Comparison of ENCODE assay signal across 20 cellular contexts in the genomic region with DNA sequence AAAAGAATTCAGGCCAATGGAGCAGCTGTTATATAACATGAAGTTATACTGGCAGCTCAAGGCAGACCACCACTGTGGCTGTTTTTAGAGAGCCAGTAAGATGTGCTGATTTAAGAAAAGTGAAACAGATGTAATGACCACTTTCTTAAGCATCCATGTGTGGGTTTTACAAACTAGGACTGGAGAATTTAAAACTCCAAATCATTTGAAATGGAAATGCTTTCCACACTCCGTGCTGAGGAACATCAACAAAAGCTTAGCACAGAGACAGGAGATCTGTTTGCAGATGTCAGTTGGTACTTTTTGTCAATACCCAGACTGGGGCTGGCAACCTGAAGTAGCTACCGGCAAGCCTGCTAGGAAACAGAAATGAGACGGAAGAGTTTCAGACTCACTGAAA.
"Had no signal": no experiment of that assay in that cellular context is flagged by ENCODE, and none has a peak within 500 bp of the region (broad histone marks: within the 10 kb centered on the region; RNA-seq: fewer than 3 reads in every experiment).

No MANE protein-coding gene starts in this region.

- H3K27me3 Mint-ChIP-seq: activated CD4-positive, alpha-beta memory T cell treated with anti-CD3 and anti-CD28 coated beads, Interleukin-2, amount 10 ng/mL, durations not matched to agents 7 days and 5 days; activated naive CD8-positive, alpha-beta T cell treated with anti-CD3 and anti-CD28 coated beads, Interleukin-2, amount 10 ng/mL, durations not matched to agents 7 days and 5 days; naive thymus-derived CD8-positive, alpha-beta T cell; progenitor cell of endocrine pancreas had no signal

- H3K4me1 Mint-ChIP-seq: activated CD4-positive, alpha-beta memory T cell treated with anti-CD3 and anti-CD28 coated beads, Interleukin-2, amount 10 ng/mL, durations not matched to agents 7 days and 5 days; activated CD4-positive, alpha-beta T cell treated with anti-CD3 and anti-CD28 coated beads, Interleukin-2, amount 10 ng/mL, durations not matched to agents 24 days and 14 days; activated naive CD8-positive, alpha-beta T cell treated with anti-CD3 and anti-CD28 coated beads, Interleukin-2, amount 10 ng/mL, durations not matched to agents 7 days and 5 days; memory B cell; naive thymus-derived CD8-positive, alpha-beta T cell had no signal

- H3K27me3 ChIP-seq: heart right ventricle, tibial nerve had no signal

- DNase-seq: activated CD4-positive, alpha-beta memory T cell treated with anti-CD3 and anti-CD28 coated beads, Interleukin-2, amount 10 ng/mL, durations not matched to agents 7 days and 5 days; activated CD4-positive, alpha-beta T cell treated with anti-CD3 and anti-CD28 coated beads, Interleukin-2, amount 10 ng/mL, durations not matched to agents 24 days and 14 days; activated effector memory CD4-positive, alpha-beta T cell treated with Interleukin-2 at 50 U/mL for 16 hours; activated naive CD4-positive, alpha-beta T cell treated with anti-CD3 and anti-CD28 coated beads for 36 hours; activated naive CD8-positive, alpha-beta T cell treated with anti-CD3 and anti-CD28 coated beads, Interleukin-2, amount 10 ng/mL, durations not matched to agents 7 days and 5 days; activated T-cell treated with anti-CD3 and anti-CD28 coated beads, Interleukin-2, amount 50 U/mL, for 72 hours; amygdala; heart right ventricle; left ventricle myocardium superior; mucosa of descending colon; naive thymus-derived CD8-positive, alpha-beta T cell; SK-N-SH; stimulated activated CD4-positive, alpha-beta T cell treated with anti-CD3 and anti-CD28 coated beads, Interleukin-12 subunit alpha, Interleukin-12 subunit beta, amount 100 ng/mL, for 4 hours; stimulated activated CD4-positive, alpha-beta T cell treated with anti-CD3 and anti-CD28 coated beads, Interleukin-4, amount 100 ng/mL, for 4 hours; stimulated activated naive CD8-positive, alpha-beta T cell treated with anti-CD3 and anti-CD28 coated beads, Interleukin-15, Interleukin-2, amounts not matched to agents 100 U/mL and 50 U/mL, for 24 hours; substantia nigra; T-helper 2 cell had no signal

- H3K4me3 Mint-ChIP-seq: activated CD4-positive, alpha-beta memory T cell treated with anti-CD3 and anti-CD28 coated beads, Interleukin-2, amount 10 ng/mL, durations not matched to agents 7 days and 5 days; activated CD4-positive, alpha-beta T cell treated with anti-CD3 and anti-CD28 coated beads, Interleukin-2, amount 10 ng/mL, durations not matched to agents 24 days and 14 days; activated naive CD4-positive, alpha-beta T cell treated with anti-CD3 and anti-CD28 coated beads for 36 hours; activated naive CD8-positive, alpha-beta T cell treated with anti-CD3 and anti-CD28 coated beads, Interleukin-2, amount 10 ng/mL, durations not matched to agents 7 days and 5 days; activated T-cell treated with anti-CD3 and anti-CD28 coated beads, Interleukin-2, amount 50 U/mL, for 72 hours; memory B cell; naive thymus-derived CD8-positive, alpha-beta T cell had no signal

- H3K4me3 ChIP-seq: heart right ventricle, mucosa of descending colon, tibial nerve had no signal

- H3K9me3 Mint-ChIP-seq: activated CD4-positive, alpha-beta memory T cell treated with anti-CD3 and anti-CD28 coated beads, Interleukin-2, amount 10 ng/mL, durations not matched to agents 7 days and 5 days; activated CD4-positive, alpha-beta T cell treated with anti-CD3 and anti-CD28 coated beads, Interleukin-2, amount 10 ng/mL, durations not matched to agents 24 days and 14 days; activated naive CD4-positive, alpha-beta T cell treated with anti-CD3 and anti-CD28 coated beads for 36 hours; activated naive CD8-positive, alpha-beta T cell treated with anti-CD3 and anti-CD28 coated beads, Interleukin-2, amount 10 ng/mL, durations not matched to agents 7 days and 5 days; activated T-cell treated with anti-CD3 and anti-CD28 coated beads, Interleukin-2, amount 50 U/mL, for 72 hours; memory B cell; naive thymus-derived CD8-positive, alpha-beta T cell had no signal

- H3K9ac ChIP-seq: SK-N-SH had no signal

- H3K27ac Mint-ChIP-seq: activated CD4-positive, alpha-beta memory T cell treated with anti-CD3 and anti-CD28 coated beads, Interleukin-2, amount 10 ng/mL, durations not matched to agents 7 days and 5 days; activated CD4-positive, alpha-beta T cell treated with anti-CD3 and anti-CD28 coated beads, Interleukin-2, amount 10 ng/mL, durations not matched to agents 24 days and 14 days; activated naive CD4-positive, alpha-beta T cell treated with anti-CD3 and anti-CD28 coated beads for 36 hours; activated naive CD8-positive, alpha-beta T cell treated with anti-CD3 and anti-CD28 coated beads, Interleukin-2, amount 10 ng/mL, durations not matched to agents 7 days and 5 days; activated T-cell treated with anti-CD3 and anti-CD28 coated beads, Interleukin-2, amount 50 U/mL, for 72 hours; memory B cell; naive thymus-derived CD8-positive, alpha-beta T cell; progenitor cell of endocrine pancreas had no signal

- H3K9me3 ChIP-seq: heart right ventricle, mucosa of descending colon, SK-N-SH, tibial nerve had no signal

- H3K36me3 Mint-ChIP-seq: activated naive CD8-positive, alpha-beta T cell treated with anti-CD3 and anti-CD28 coated beads, Interleukin-2, amount 10 ng/mL, durations not matched to agents 7 days and 5 days; memory B cell; naive thymus-derived CD8-positive, alpha-beta T cell had no signal

- H3K27ac ChIP-seq: heart right ventricle, tibial nerve had no signal
